In genomic region chr17:49513616-49514373, GRCh38 we compare ENCODE assay signal across 19 cellular contexts. TPM values are rescaled to one million over a fixed set of nuclear protein-coding genes. Genes with fewer than 3 reads are reported as not detected.
DNase-seq lines count a peak whose midpoint lies in the region; ATAC-seq, FAIRE-seq and TF ChIP-seq lines count a peak whose summit lies in the region.
"Had no signal": no experiment of that assay in that cellular context is flagged by ENCODE, and none has a peak within 500 bp of the region (broad histone marks: within the 10 kb centered on the region; RNA-seq: fewer than 3 reads in every experiment).

No MANE protein-coding gene starts in this region.

- no peaks in the 10 kb centered on the region for H3K79me1 ChIP-seq in H9 (ENCODE audit: insufficient read depth, low read depth, low read length, poor library complexity, severe bottlenecking)
- no peaks in the 10 kb centered on the region for H3K79me1 ChIP-seq in mesenchymal stem cell (replicated peaks; ENCODE audit: low read length, poor library complexity, severe bottlenecking)

- no peak overlapping the region for H3K4ac ChIP-seq in H9 (ENCODE audit: low read depth, low read length)
- H3K4ac ChIP-seq in mesenchymal stem cell (ENCODE audit: low read depth in 1 of 2, low read length in 2 of 2), result no peak overlapping the region

- no CpG with 5 or more reads among the region's 22 CpGs for WGBS in H9 (ENCODE audit: extremely low coverage, insufficient read length, low lambda C conversion rate)
- WGBS in gastroesophageal sphincter (ENCODE audit: low coverage in 1 of 2), 2 donors, result 100% methylated on average over 2 of the region's 22 CpGs; no CpG with 5 or more reads in 1 of the 2 donors
- WGBS in mesenchymal stem cell, result 89% methylated on average over 17 of the region's 22 CpGs
- WGBS in spleen, 5 donors, result 74 to 87% (median 79%) methylated on average over 18 to 22 of the region's 22 CpGs

- H3K9ac ChIP-seq in H9 (ENCODE audit: extremely low read depth, insufficient read length, low read length) (no peak overlapping the region), mesenchymal stem cell (ENCODE audit: low read length) (no peak overlapping the region)

- no peak overlapping the region for H3K56ac ChIP-seq in H9 (ENCODE audit: insufficient read length, low read depth, low read length)

- no peaks in the 10 kb centered on the region for H3K23me2 ChIP-seq in H9 (ENCODE audit: insufficient read length, low read depth, low read length, poor library complexity, severe bottlenecking)

- H3K27ac Mint-ChIP-seq in H9, result peak overlapping the region in 2 of 3 experiments; percentile 46 to 61; a peak in 4 of 7 replicates
- H3K27ac Mint-ChIP-seq in HFFc6, result no peak overlapping the region
- H3K27ac Mint-ChIP-seq: activated T-helper 2 cell treated with anti-CD3 and anti-CD28 coated beads, Interferon-gamma antibody, Interleukin-2, Interleukin-4, amounts not matched to agents 10 μg/mL and 5 μg/mL and 100 μg/mL, durations not matched to agents 14 hours and 24 hours and 36 hours had no signal

- no peaks in the 10 kb centered on the region for H4K20me1 ChIP-seq in H9 (ENCODE audit: control insufficient read depth, insufficient read depth, insufficient read length)

- in situ Hi-C loops in GM13976 (cut with MboI; ENCODE audit: low sequenced_read_pairs, unreplicated experiment), result no loop called here

- no peak overlapping the region for H2BK20ac ChIP-seq in H9 (ENCODE audit: low read depth, low read length, poor library complexity, severe bottlenecking)

- TF ChIP-seq POLR2A in gastroesophageal sphincter (IDR thresholded peaks at IDR 0.05) (no peak), spleen (IDR thresholded peaks at IDR 0.05) (no peak), GM12891 (IDR thresholded peaks at IDR 0.05; ENCODE audit: low read depth, low read length) (no peak)

- H3K4me3 ChIP-seq in gastroesophageal sphincter (no peak overlapping the region), mesenchymal stem cell (ENCODE audit: insufficient read depth in 1 of 2, low read depth in 1 of 2, low read length in 2 of 2) (no peak overlapping the region), spleen (no peak overlapping the region)
- H3K4me3 ChIP-seq: K562 had no signal

- H3K36me3 Mint-ChIP-seq in H9 (ENCODE audit: insufficient read depth in 1 of 3, low read depth in 3 of 3) (peaks cover 0 to 2% (median 0%) of the 10 kb centered on the region in 3 experiments; a peak in 1 of 7 replicates), HFFc6 (ENCODE audit: low read depth) (no peaks in the 10 kb centered on the region)
- H3K36me3 Mint-ChIP-seq: CD14-positive monocyte; stimulated activated effector memory CD8-positive, alpha-beta T cell treated with anti-CD3 and anti-CD28 coated beads, Interleukin-12 subunit alpha, Interleukin-12 subunit beta, amount 100 ng/mL, for 72 hours had no signal

- H2AK5ac ChIP-seq in H9 (ENCODE audit: insufficient read length, low read length), result no peak overlapping the region
- no peak overlapping the region for H2AK5ac ChIP-seq in mesenchymal stem cell (ENCODE audit: low read length, severe bottlenecking)

- H2BK120ac ChIP-seq in H9 (ENCODE audit: low read depth, low read length, poor library complexity, severe bottlenecking) (no peak overlapping the region), mesenchymal stem cell (ENCODE audit: low read depth, low read length) (no peak overlapping the region)

- intact Hi-C loops in spleen (cut with DNase I; ENCODE audit: low total_unique reads), result no loop called here

- no peak overlapping the region for H2BK15ac ChIP-seq in H9 (ENCODE audit: low read depth, low read length)
- no peak overlapping the region for H2BK15ac ChIP-seq in mesenchymal stem cell (ENCODE audit: low read depth, poor library complexity, severe bottlenecking)

- H3K27ac ChIP-seq in H9 (ENCODE audit: insufficient read length, low read depth, low read length) (no peak overlapping the region), gastroesophageal sphincter (peak overlapping the region in 3 of 4 donors; percentile 81 to 88 (median 83)), mesenchymal stem cell (ENCODE audit: low read length, poor library complexity, severe bottlenecking) (no peak overlapping the region), spleen (peak overlapping the region in 5 of 8 donors; percentile 68 to 72 (median 70))

- no peak for ATAC-seq in gastroesophageal sphincter
- ATAC-seq: stimulated activated effector memory CD8-positive, alpha-beta T cell treated with anti-CD3 and anti-CD28 coated beads, Interleukin-12 subunit alpha, Interleukin-12 subunit beta, amount 100 ng/mL, for 72 hours had no signal

- peaks cover 4% of the 10 kb centered on the region for H3K27me3 Mint-ChIP-seq in H9 (ENCODE audit: low read depth)
- peaks cover 11% of the 10 kb centered on the region for H3K27me3 Mint-ChIP-seq in HFFc6 (ENCODE audit: insufficient read depth)

- no peak overlapping the region for H3K23ac ChIP-seq in H9 (ENCODE audit: insufficient read length, low read depth, low read length)
- H3K23ac ChIP-seq in mesenchymal stem cell (ENCODE audit: low read length in 2 of 2), result no peak overlapping the region

- H3K4me2 ChIP-seq in H9 (ENCODE audit: insufficient read depth, insufficient read length, low read length) (no peak overlapping the region), mesenchymal stem cell (ENCODE audit: low read length, poor library complexity, severe bottlenecking) (no peak overlapping the region)

- H3K9me3 Mint-ChIP-seq in H9 (no peaks in the 10 kb centered on the region), HFFc6 (no peaks in the 10 kb centered on the region)
- H3K9me3 Mint-ChIP-seq: activated T-helper 2 cell treated with anti-CD3 and anti-CD28 coated beads, Interferon-gamma antibody, Interleukin-2, Interleukin-4, amounts not matched to agents 10 μg/mL and 5 μg/mL and 100 μg/mL, durations not matched to agents 14 hours and 24 hours and 36 hours; CD14-positive monocyte; stimulated activated effector memory CD8-positive, alpha-beta T cell treated with anti-CD3 and anti-CD28 coated beads, Interleukin-12 subunit alpha, Interleukin-12 subunit beta, amount 100 ng/mL, for 72 hours had no signal

- no peaks in the 10 kb centered on the region for H3K79me2 ChIP-seq in H9 (ENCODE audit: insufficient read depth, low read length)

- H2BK5ac ChIP-seq in H9 (ENCODE audit: insufficient read length, low read length) (no peak overlapping the region), mesenchymal stem cell (ENCODE audit: low read depth, low read length, poor library complexity, severe bottlenecking) (no peak overlapping the region)

- H3T11ph ChIP-seq in H9 (ENCODE audit: low read length), result no peak overlapping the region

- H3K4me3 Mint-ChIP-seq in H9, result no peak overlapping the region
- H3K4me3 Mint-ChIP-seq in HFFc6, result no peak overlapping the region
- H3K4me3 Mint-ChIP-seq: stimulated activated effector memory CD8-positive, alpha-beta T cell treated with anti-CD3 and anti-CD28 coated beads, Interleukin-12 subunit alpha, Interleukin-12 subunit beta, amount 100 ng/mL, for 72 hours had no signal

- H4K91ac ChIP-seq in H9 (ENCODE audit: insufficient read length, low read depth, low read length) (no peak overlapping the region), mesenchymal stem cell (ENCODE audit: low read length) (peak overlapping the region; percentile 43)

- H3K14ac ChIP-seq in H9 (ENCODE audit: insufficient read depth, low read length) (no peak overlapping the region), mesenchymal stem cell (ENCODE audit: low read length in 2 of 2) (no peak overlapping the region)

- H3K27me3 ChIP-seq in H9 (ENCODE audit: insufficient read depth, low read length), result no peaks in the 10 kb centered on the region
- H3K27me3 ChIP-seq in gastroesophageal sphincter, result peaks cover 3% of the 10 kb centered on the region
- peaks cover 14 to 49% of the 10 kb centered on the region in 2 experiments for H3K27me3 ChIP-seq in mesenchymal stem cell (ENCODE audit: control insufficient read depth in 1 of 2, insufficient read depth in 1 of 2, low read length in 2 of 2)
- peaks cover 0 to 39% (median 5%) of the 10 kb centered on the region in 7 donors for H3K27me3 ChIP-seq in spleen (replicated peaks in 1 of 7)

- H3K4me1 ChIP-seq in H9 (ENCODE audit: insufficient read depth, low read length), result peaks cover under 1% of the 10 kb centered on the region; the same call in 1 of the 2 replicates
- H3K4me1 ChIP-seq in gastroesophageal sphincter, result peaks cover 6 to 50% (median 18%) of the 10 kb centered on the region in 3 donors
- peaks cover 34% of the 10 kb centered on the region for H3K4me1 ChIP-seq in mesenchymal stem cell (ENCODE audit: control insufficient read depth, insufficient read depth, low read depth, low read length)
- peaks cover 0 to 64% (median 21%) of the 10 kb centered on the region in 6 donors for H3K4me1 ChIP-seq in spleen

- no peaks in the 10 kb centered on the region for H3K36me3 ChIP-seq in gastroesophageal sphincter
- no peaks in the 10 kb centered on the region for H3K36me3 ChIP-seq in mesenchymal stem cell (ENCODE audit: control insufficient read depth in 1 of 2, insufficient read depth in 2 of 2, low read depth in 1 of 2, low read length in 2 of 2)
- no peaks in the 10 kb centered on the region for H3K36me3 ChIP-seq in spleen

- H4K8ac ChIP-seq in H9 (replicated peaks; ENCODE audit: insufficient read length, low read depth, low read length) (no peak overlapping the region), mesenchymal stem cell (ENCODE audit: low read length) (no peak overlapping the region)

- TF ChIP-seq CTCF in H9 (conservative IDR thresholded peaks at IDR 0.05) (no peak), gastroesophageal sphincter (IDR thresholded peaks at IDR 0.05) (no peak), spleen (IDR thresholded peaks at IDR 0.05 in 8 of 11, conservative IDR thresholded peaks at IDR 0.05 in 3 of 11) (no peak), HFFc6 (IDR thresholded peaks at IDR 0.05) (no peak), GM13976 (IDR thresholded peaks at IDR 0.05; ENCODE audit: borderline replicate concordance, control extremely low read depth, extremely low read depth, insufficient read depth, missing control alignments) (no peak)

- peaks cover 33 to 45% of the 10 kb centered on the region in 2 experiments for H3K4me1 Mint-ChIP-seq in H9
- peaks cover 25% of the 10 kb centered on the region for H3K4me1 Mint-ChIP-seq in HFFc6 (ENCODE audit: low read depth)
- H3K4me1 Mint-ChIP-seq: stimulated activated effector memory CD8-positive, alpha-beta T cell treated with anti-CD3 and anti-CD28 coated beads, Interleukin-12 subunit alpha, Interleukin-12 subunit beta, amount 100 ng/mL, for 72 hours had no signal

- H2BK12ac ChIP-seq in H9 (ENCODE audit: insufficient read length, low read depth, low read length) (no peak overlapping the region), mesenchymal stem cell (ENCODE audit: low read length in 2 of 2) (peak overlapping the region; percentile 12 to 56)

- no peak overlapping the region for H4K5ac ChIP-seq in H9 (ENCODE audit: insufficient read length, low read depth, low read length)

- TF ChIP-seq EP300 in gastroesophageal sphincter (IDR thresholded peaks at IDR 0.05), result no peak

- H3K18ac ChIP-seq in H9 (ENCODE audit: insufficient read length, low read depth, low read length), result no peak overlapping the region
- H3K18ac ChIP-seq in mesenchymal stem cell (ENCODE audit: low read depth in 1 of 2, low read length in 2 of 2), result no peak overlapping the region

- H3K9me3 ChIP-seq in H9 (ENCODE audit: control insufficient read depth, low read depth, low read length) (no peaks in the 10 kb centered on the region), gastroesophageal sphincter (no peaks in the 10 kb centered on the region), mesenchymal stem cell (ENCODE audit: control insufficient read depth, low read length) (no peaks in the 10 kb centered on the region), spleen (no peaks in the 10 kb centered on the region)

- no peak overlapping the region for H2AFZ ChIP-seq in H9 (ENCODE audit: low read length)
- no peak overlapping the region for H2AFZ ChIP-seq in mesenchymal stem cell (ENCODE audit: low read depth, low read length)

- no peak for FAIRE-seq in GM12891 (lab: Jason Lieb, UNC)
- FAIRE-seq: endometrium, RCC 7860 had no signal

- DNase-seq in H9 (peak; percentile 56), mesenchymal stem cell (no peak), spleen (peak; percentile 67), HFFc6 (no peak), GM13976 (ENCODE audit: low spot score) (no peak), GM12891 (ENCODE audit: insufficient read length, low spot score) (no peak), NCI-H146 (lab: John Stamatoyannopoulos, UW) (no peak)
- DNase-seq: activated CD4-positive, alpha-beta T cell treated with anti-CD3 and anti-CD28 coated beads, Interleukin-2, amount 50 U/mL, for 4 hours; DND-41; NCI-H1092; NCI-H2107; NCI-H774 had no signal

RNA-seq across cellular contexts. Expression of gene NGFR, which starts 18.7 kb away (rescaled TPM):
- 9.6 and 10.9 TPM in 2 replicates for total RNA-seq in H9 (2021)
- 10 to 100 TPM; 10.6 to 21.3 (median 16.1) TPM for total RNA-seq in gastroesophageal sphincter
- polyA plus RNA-seq in mesenchymal stem cell (2013, experiment 1 of 2), result 12.1 TPM
- polyA plus RNA-seq in mesenchymal stem cell (2013, experiment 2 of 2), result 11.7 TPM
- 10 to 100 TPM in 6 of 7 donors, 1 to 10 TPM in 1; 6.6 to 36.8 (median 15.6) TPM for total RNA-seq in spleen
- polyA plus RNA-seq in spleen, result 10 to 100 TPM in 1 of 3 donors, 1 to 10 TPM in 2; 4.1 to 12.2 (median 5.5) TPM
- under 1 TPM in 5 of 6 experiments, not detected in 1; 0.07 to 0.14 (median 0.11) TPM for total RNA-seq in HFFc6 (2021; fragmentation: NEBNext Ultra II Directional; extraction: Animal tissue kit (Norgen Biotek cat#: 25700))
- polyA plus RNA-seq in GM12891 (2012; ENCODE audit: low read depth, missing spikeins), result 1.1 TPM

Comparison
In these comparisons a context has a peak if more than half of its experiments do, and no peak if none do; other contexts are left out.
1. DNase-seq: peak in H9 (single experiment) and spleen (single experiment); none in mesenchymal stem cell (single experiment), HFFc6 (single experiment), GM13976 (single experiment), GM12891 (single experiment) and NCI-H146 (single experiment).
2. H3K27ac ChIP-seq: peak in gastroesophageal sphincter (3 of 4) and spleen (5 of 8); none in H9 (single experiment) and mesenchymal stem cell (single experiment).